ENCODE assay signal across 23 cellular contexts in the genomic region with DNA sequence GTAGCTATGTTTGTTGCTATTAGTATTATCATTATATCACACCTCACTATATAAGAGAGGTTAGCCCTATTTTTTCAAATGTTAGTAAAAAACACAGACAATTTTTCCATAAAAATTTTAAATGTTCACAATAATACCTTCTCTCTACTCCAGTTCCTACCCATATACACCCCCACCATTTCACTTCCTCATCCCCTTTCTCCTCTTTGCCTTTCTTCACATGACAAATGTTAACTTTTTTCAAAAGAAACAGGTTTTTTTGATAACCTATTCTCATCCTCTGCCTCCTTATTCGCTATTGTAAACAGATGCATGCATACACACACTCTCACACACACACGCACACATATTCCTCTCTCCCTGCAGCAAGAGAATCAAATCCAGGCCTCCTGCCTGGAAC.
"Had no signal": no experiment of that assay in that cellular context is flagged by ENCODE, and none has a peak within 500 bp of the region (broad histone marks: within the 10 kb centered on the region; RNA-seq: fewer than 3 reads in every experiment).

No MANE protein-coding gene starts in this region.

- H3K4me1 Mint-ChIP-seq: immature natural killer cell; natural killer cell; stimulated activated effector memory CD8-positive, alpha-beta T cell treated with anti-CD3 and anti-CD28 coated beads, Interleukin-12 subunit alpha, Interleukin-12 subunit beta, amount 100 ng/mL, for 72 hours had no signal

- DNase-seq: cortex of kidney; dorsolateral prefrontal cortex; effector CD4-positive, alpha-beta T cell; hypothalamus; immature natural killer cell; islet precursor cell; kidney glomerular epithelial cell; left colon; left ventricle myocardium superior; lower lobe of right lung; natural killer cell; occipital lobe; pancreas; stimulated activated CD4-positive, alpha-beta T cell treated with anti-CD3 and anti-CD28 coated beads, Interleukin-12 subunit alpha, Interleukin-12 subunit beta, amount 100 ng/mL, for 4 hours; stimulated activated CD4-positive, alpha-beta T cell treated with anti-CD3 and anti-CD28 coated beads, Interleukin-1b, Interleukin-23, amount 100 ng/mL, for 48 hours; stimulated activated CD4-positive, alpha-beta T cell treated with anti-CD3 and anti-CD28 coated beads, Interleukin-4, amount 100 ng/mL, for 24 hours; stimulated activated naive CD8-positive, alpha-beta T cell treated with anti-CD3 and anti-CD28 coated beads, Interleukin-15, amount 100 ng/mL, for 72 hours; transverse colon had no signal

- H3K27me3 Mint-ChIP-seq: stimulated activated naive CD8-positive, alpha-beta T cell treated with anti-CD3 and anti-CD28 coated beads, Interleukin-15, amount 100 ng/mL, for 72 hours had no signal

- H3K27ac ChIP-seq: dorsolateral prefrontal cortex, lower lobe of right lung, pancreas, suprapubic skin, transverse colon, vagina had no signal

- H3K9me3 ChIP-seq: lower lobe of right lung, pancreas, suprapubic skin, transverse colon, vagina had no signal

- H3K4me3 Mint-ChIP-seq: immature natural killer cell; natural killer cell; stimulated activated effector memory CD8-positive, alpha-beta T cell treated with anti-CD3 and anti-CD28 coated beads, Interleukin-12 subunit alpha, Interleukin-12 subunit beta, amount 100 ng/mL, for 72 hours; stimulated activated naive CD8-positive, alpha-beta T cell treated with anti-CD3 and anti-CD28 coated beads, Interleukin-15, amount 100 ng/mL, for 72 hours had no signal

- H3K4me2 ChIP-seq: smooth muscle cell had no signal

- H3K9me3 Mint-ChIP-seq: immature natural killer cell; natural killer cell; stimulated activated effector memory CD8-positive, alpha-beta T cell treated with anti-CD3 and anti-CD28 coated beads, Interleukin-12 subunit alpha, Interleukin-12 subunit beta, amount 100 ng/mL, for 72 hours; stimulated activated naive CD8-positive, alpha-beta T cell treated with anti-CD3 and anti-CD28 coated beads, Interleukin-15, amount 100 ng/mL, for 72 hours had no signal

- H3K27ac Mint-ChIP-seq: immature natural killer cell; natural killer cell; stimulated activated effector memory CD8-positive, alpha-beta T cell treated with anti-CD3 and anti-CD28 coated beads, Interleukin-12 subunit alpha, Interleukin-12 subunit beta, amount 100 ng/mL, for 72 hours; stimulated activated naive CD8-positive, alpha-beta T cell treated with anti-CD3 and anti-CD28 coated beads, Interleukin-15, amount 100 ng/mL, for 72 hours had no signal

- H3K4me3 ChIP-seq: dorsolateral prefrontal cortex, lower lobe of right lung, pancreas, smooth muscle cell, suprapubic skin, transverse colon, vagina had no signal

- H3K36me3 Mint-ChIP-seq: immature natural killer cell; natural killer cell; stimulated activated effector memory CD8-positive, alpha-beta T cell treated with anti-CD3 and anti-CD28 coated beads, Interleukin-12 subunit alpha, Interleukin-12 subunit beta, amount 100 ng/mL, for 72 hours had no signal

- ATAC-seq: left colon; left ventricle myocardium superior; lower lobe of right lung; natural killer cell; pancreas; sciatic nerve; stimulated activated effector memory CD8-positive, alpha-beta T cell treated with anti-CD3 and anti-CD28 coated beads, Interleukin-12 subunit alpha, Interleukin-12 subunit beta, amount 100 ng/mL, for 72 hours; stimulated activated naive CD8-positive, alpha-beta T cell treated with anti-CD3 and anti-CD28 coated beads, Interleukin-15, amount 100 ng/mL, for 72 hours had no signal

- H3K4me1 ChIP-seq: lower lobe of right lung, pancreas, suprapubic skin, transverse colon, vagina had no signal

- H3K27me3 ChIP-seq: suprapubic skin, transverse colon, vagina had no signal

- H3K36me3 ChIP-seq: lower lobe of right lung, pancreas, suprapubic skin, transverse colon, vagina had no signal
